1 cellular context compared by ENCODE assay signal in the genomic region with DNA sequence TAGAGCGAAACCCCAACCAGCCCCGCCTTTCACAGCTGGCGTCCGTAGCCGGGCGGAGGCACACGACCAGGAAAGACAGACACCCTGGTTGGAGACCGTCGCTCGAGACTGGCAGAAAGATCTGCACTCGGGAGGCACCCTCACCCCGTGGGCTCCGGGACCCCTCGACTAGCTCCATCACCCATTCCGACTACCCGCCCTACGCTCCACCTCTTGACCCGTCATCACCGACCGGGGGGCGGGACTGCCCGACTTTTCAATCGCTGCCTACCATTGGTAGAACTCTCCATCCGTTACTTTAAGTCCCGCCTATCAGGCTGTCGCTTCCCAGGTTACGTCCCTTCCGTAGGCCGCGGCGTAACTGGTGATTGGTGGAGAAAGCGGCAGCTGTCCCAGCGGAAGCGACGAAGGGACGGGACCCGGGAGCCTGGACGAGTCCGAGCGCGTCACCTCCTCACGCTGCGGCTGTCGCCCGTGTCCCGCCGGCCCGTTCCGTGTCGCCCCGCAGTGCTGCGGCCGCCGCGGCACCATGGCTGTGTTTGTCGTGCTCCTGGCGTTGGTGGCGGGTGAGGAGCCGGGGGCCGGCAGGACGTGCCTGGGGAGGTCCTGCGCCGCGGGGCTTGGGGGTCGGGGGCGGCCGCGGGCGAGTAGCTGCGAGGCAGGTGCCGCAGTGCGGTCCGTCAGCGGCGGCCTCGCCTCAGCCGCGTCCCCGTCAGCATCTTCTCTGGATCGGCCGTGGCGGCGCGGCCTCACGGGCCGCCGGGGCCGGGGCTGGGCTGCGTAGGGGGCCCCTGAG.
TF ChIP-seq lines count a peak whose summit lies in the region.

Gene ATP6AP2 (plus strand): TSS at position 434 of the 796 bp plus-strand sequence. CDS start 96 bp downstream, at position 530.

TF ChIP-seq in GM12878, 131 proteins besides CTCF, POLR2A, EP300 and RAD21 (continued from another document and continues in another):
- TF ChIP-seq E4F1 (IDR thresholded peaks at IDR 0.05; ENCODE audit: borderline replicate concordance, partially characterized antibody) = no peak
- TF ChIP-seq ATF3 (IDR thresholded peaks at IDR 0.05; ENCODE audit: borderline replicate concordance, extremely low read depth, low read depth, low read length) = no peak
- no peak for TF ChIP-seq IKZF2 (IDR thresholded peaks at IDR 0.05)
- TF ChIP-seq NFYA (IDR thresholded peaks at IDR 0.05; ENCODE audit: borderline replicate concordance, low read depth, low read length) = no peak
- no peak for TF ChIP-seq ETV6 (conservative IDR thresholded peaks at IDR 0.05 in 1 of 2, IDR thresholded peaks at IDR 0.05 in 1 of 2; ENCODE audit: borderline replicate concordance in 1 of 2, low read depth in 1 of 2)
- TF ChIP-seq RAD51 (IDR thresholded peaks at IDR 0.05) = no peak
- TF ChIP-seq SPI1 (IDR thresholded peaks at IDR 0.05; ENCODE audit: borderline replicate concordance, insufficient read depth, low read depth, low read length) = no peak
- TF ChIP-seq EZH2 (IDR thresholded peaks at IDR 0.05; ENCODE audit: borderline replicate concordance, control insufficient read depth, low read depth, low read length) = no peak
- 0 out of 2 replicates have a peak, but pooled peaks have one; percentile 20 for TF ChIP-seq HDGF (IDR thresholded peaks at IDR 0.05)
- TF ChIP-seq, protein P1, sequence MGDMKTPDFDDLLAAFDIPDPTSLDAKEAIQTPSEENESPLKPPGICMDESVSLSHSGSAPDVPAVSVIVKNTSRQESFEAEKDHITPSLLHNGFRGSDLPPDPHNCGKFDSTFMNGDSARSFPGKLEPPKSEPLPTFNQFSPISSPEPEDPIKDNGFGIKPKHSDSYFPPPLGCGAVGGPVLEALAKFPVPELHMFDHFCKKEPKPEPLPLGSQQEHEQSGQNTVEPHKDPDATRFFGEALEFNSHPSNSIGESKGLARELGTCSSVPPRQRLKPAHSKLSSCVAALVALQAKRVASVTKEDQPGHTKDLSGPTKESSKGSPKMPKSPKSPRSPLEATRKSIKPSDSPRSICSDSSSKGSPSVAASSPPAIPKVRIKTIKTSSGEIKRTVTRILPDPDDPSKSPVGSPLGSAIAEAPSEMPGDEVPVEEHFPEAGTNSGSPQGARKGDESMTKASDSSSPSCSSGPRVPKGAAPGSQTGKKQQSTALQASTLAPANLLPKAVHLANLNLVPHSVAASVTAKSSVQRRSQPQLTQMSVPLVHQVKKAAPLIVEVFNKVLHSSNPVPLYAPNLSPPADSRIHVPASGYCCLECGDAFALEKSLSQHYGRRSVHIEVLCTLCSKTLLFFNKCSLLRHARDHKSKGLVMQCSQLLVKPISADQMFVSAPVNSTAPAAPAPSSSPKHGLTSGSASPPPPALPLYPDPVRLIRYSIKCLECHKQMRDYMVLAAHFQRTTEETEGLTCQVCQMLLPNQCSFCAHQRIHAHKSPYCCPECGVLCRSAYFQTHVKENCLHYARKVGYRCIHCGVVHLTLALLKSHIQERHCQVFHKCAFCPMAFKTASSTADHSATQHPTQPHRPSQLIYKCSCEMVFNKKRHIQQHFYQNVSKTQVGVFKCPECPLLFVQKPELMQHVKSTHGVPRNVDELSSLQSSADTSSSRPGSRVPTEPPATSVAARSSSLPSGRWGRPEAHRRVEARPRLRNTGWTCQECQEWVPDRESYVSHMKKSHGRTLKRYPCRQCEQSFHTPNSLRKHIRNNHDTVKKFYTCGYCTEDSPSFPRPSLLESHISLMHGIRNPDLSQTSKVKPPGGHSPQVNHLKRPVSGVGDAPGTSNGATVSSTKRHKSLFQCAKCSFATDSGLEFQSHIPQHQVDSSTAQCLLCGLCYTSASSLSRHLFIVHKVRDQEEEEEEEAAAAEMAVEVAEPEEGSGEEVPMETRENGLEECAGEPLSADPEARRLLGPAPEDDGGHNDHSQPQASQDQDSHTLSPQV (IDR thresholded peaks at IDR 0.05) = no peak
- TF ChIP-seq POLR2AphosphoS2 (IDR thresholded peaks at IDR 0.05; ENCODE audit: low read depth, low read length) = peak; percentile 45; the same call in 1 of the 2 replicates
- TF ChIP-seq CBX3 (IDR thresholded peaks at IDR 0.05; ENCODE audit: borderline replicate concordance, low read depth) = no peak
- TF ChIP-seq, protein P2, sequence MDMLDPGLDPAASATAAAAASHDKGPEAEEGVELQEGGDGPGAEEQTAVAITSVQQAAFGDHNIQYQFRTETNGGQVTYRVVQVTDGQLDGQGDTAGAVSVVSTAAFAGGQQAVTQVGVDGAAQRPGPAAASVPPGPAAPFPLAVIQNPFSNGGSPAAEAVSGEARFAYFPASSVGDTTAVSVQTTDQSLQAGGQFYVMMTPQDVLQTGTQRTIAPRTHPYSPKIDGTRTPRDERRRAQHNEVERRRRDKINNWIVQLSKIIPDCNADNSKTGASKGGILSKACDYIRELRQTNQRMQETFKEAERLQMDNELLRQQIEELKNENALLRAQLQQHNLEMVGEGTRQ (IDR thresholded peaks at IDR 0.05; ENCODE audit: borderline replicate concordance, low read depth, low read length) = no peak; the same call in 1 of the 2 replicates
- peak; percentile 80; the same call in 1 of the 2 replicates for TF ChIP-seq DPF2 (IDR thresholded peaks at IDR 0.05)
- TF ChIP-seq MEF2B (IDR thresholded peaks at IDR 0.05; ENCODE audit: partially characterized antibody, poor library complexity, severe bottlenecking) = no peak
- TF ChIP-seq SMC3 (IDR thresholded peaks at IDR 0.05; ENCODE audit: borderline replicate concordance, low read length) = no peak
- TF ChIP-seq KAT2A (conservative IDR thresholded peaks at IDR 0.05; ENCODE audit: control insufficient read depth, low read depth, low read length) = no peak
- TF ChIP-seq USF1 (IDR thresholded peaks at IDR 0.05; ENCODE audit: borderline replicate concordance, extremely low read length, insufficient read depth, low read depth, low read length) = no peak
- TF ChIP-seq BACH1 (IDR thresholded peaks at IDR 0.05; ENCODE audit: borderline replicate concordance) = no peak
- no peak for TF ChIP-seq KLF5 (IDR thresholded peaks at IDR 0.05; ENCODE audit: partially characterized antibody)
- TF ChIP-seq HDAC6 (IDR thresholded peaks at IDR 0.05; ENCODE audit: unreplicated experiment) = no peak
- TF ChIP-seq PAX5 (IDR thresholded peaks at IDR 0.05; ENCODE audit: borderline replicate concordance, low read depth, low read length) = no peak
- TF ChIP-seq NR2C1 (IDR thresholded peaks at IDR 0.05) = peak; percentile 52; the same call in 1 of the 2 replicates
- TF ChIP-seq JUND (IDR thresholded peaks at IDR 0.05; ENCODE audit: low read depth, low read length) = no peak
- TF ChIP-seq, protein P3, sequence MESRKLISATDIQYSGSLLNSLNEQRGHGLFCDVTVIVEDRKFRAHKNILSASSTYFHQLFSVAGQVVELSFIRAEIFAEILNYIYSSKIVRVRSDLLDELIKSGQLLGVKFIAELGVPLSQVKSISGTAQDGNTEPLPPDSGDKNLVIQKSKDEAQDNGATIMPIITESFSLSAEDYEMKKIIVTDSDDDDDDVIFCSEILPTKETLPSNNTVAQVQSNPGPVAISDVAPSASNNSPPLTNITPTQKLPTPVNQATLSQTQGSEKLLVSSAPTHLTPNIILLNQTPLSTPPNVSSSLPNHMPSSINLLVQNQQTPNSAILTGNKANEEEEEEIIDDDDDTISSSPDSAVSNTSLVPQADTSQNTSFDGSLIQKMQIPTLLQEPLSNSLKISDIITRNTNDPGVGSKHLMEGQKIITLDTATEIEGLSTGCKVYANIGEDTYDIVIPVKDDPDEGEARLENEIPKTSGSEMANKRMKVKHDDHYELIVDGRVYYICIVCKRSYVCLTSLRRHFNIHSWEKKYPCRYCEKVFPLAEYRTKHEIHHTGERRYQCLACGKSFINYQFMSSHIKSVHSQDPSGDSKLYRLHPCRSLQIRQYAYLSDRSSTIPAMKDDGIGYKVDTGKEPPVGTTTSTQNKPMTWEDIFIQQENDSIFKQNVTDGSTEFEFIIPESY (IDR thresholded peaks at IDR 0.05) = no peak
- no peak for TF ChIP-seq PML (IDR thresholded peaks at IDR 0.05; ENCODE audit: low read length)
- 0 out of 2 replicates have a peak, but pooled peaks have one; percentile 16 for TF ChIP-seq TCF12 (IDR thresholded peaks at IDR 0.05; ENCODE audit: low read depth, low read length)
- TF ChIP-seq SRF (IDR thresholded peaks at IDR 0.05; ENCODE audit: low read depth in 2 of 2, low read length in 2 of 2) = no peak
- TF ChIP-seq BRCA1 (IDR thresholded peaks at IDR 0.05; ENCODE audit: low read depth, low read length) = no peak
- TF ChIP-seq GATAD2B (conservative IDR thresholded peaks at IDR 0.05; ENCODE audit: low read depth) = no peak
- TF ChIP-seq GABPA (IDR thresholded peaks at IDR 0.05; ENCODE audit: low read depth) = peak; percentile 81
- TF ChIP-seq, protein P4, sequence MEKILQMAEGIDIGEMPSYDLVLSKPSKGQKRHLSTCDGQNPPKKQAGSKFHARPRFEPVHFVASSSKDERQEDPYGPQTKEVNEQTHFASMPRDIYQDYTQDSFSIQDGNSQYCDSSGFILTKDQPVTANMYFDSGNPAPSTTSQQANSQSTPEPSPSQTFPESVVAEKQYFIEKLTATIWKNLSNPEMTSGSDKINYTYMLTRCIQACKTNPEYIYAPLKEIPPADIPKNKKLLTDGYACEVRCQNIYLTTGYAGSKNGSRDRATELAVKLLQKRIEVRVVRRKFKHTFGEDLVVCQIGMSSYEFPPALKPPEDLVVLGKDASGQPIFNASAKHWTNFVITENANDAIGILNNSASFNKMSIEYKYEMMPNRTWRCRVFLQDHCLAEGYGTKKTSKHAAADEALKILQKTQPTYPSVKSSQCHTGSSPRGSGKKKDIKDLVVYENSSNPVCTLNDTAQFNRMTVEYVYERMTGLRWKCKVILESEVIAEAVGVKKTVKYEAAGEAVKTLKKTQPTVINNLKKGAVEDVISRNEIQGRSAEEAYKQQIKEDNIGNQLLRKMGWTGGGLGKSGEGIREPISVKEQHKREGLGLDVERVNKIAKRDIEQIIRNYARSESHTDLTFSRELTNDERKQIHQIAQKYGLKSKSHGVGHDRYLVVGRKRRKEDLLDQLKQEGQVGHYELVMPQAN (conservative IDR thresholded peaks at IDR 0.05) = peak; percentile 31; the same call in 1 of the 2 replicates
- no peak for TF ChIP-seq FOXM1 (IDR thresholded peaks at IDR 0.05; ENCODE audit: low read depth, low read length)
- no peak for TF ChIP-seq SREBF2 (IDR thresholded peaks at IDR 0.05; ENCODE audit: low read length)
- TF ChIP-seq TCF7 (IDR thresholded peaks at IDR 0.05; ENCODE audit: borderline replicate concordance) = no peak
- TF ChIP-seq, protein P5, sequence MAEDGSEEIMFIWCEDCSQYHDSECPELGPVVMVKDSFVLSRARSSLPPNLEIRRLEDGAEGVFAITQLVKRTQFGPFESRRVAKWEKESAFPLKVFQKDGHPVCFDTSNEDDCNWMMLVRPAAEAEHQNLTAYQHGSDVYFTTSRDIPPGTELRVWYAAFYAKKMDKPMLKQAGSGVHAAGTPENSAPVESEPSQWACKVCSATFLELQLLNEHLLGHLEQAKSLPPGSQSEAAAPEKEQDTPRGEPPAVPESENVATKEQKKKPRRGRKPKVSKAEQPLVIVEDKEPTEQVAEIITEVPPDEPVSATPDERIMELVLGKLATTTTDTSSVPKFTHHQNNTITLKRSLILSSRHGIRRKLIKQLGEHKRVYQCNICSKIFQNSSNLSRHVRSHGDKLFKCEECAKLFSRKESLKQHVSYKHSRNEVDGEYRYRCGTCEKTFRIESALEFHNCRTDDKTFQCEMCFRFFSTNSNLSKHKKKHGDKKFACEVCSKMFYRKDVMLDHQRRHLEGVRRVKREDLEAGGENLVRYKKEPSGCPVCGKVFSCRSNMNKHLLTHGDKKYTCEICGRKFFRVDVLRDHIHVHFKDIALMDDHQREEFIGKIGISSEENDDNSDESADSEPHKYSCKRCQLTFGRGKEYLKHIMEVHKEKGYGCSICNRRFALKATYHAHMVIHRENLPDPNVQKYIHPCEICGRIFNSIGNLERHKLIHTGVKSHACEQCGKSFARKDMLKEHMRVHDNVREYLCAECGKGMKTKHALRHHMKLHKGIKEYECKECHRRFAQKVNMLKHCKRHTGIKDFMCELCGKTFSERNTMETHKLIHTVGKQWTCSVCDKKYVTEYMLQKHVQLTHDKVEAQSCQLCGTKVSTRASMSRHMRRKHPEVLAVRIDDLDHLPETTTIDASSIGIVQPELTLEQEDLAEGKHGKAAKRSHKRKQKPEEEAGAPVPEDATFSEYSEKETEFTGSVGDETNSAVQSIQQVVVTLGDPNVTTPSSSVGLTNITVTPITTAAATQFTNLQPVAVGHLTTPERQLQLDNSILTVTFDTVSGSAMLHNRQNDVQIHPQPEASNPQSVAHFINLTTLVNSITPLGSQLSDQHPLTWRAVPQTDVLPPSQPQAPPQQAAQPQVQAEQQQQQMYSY (CRISPR knock-in tag; IDR thresholded peaks at IDR 0.05) = no peak
- TF ChIP-seq, protein P6, sequence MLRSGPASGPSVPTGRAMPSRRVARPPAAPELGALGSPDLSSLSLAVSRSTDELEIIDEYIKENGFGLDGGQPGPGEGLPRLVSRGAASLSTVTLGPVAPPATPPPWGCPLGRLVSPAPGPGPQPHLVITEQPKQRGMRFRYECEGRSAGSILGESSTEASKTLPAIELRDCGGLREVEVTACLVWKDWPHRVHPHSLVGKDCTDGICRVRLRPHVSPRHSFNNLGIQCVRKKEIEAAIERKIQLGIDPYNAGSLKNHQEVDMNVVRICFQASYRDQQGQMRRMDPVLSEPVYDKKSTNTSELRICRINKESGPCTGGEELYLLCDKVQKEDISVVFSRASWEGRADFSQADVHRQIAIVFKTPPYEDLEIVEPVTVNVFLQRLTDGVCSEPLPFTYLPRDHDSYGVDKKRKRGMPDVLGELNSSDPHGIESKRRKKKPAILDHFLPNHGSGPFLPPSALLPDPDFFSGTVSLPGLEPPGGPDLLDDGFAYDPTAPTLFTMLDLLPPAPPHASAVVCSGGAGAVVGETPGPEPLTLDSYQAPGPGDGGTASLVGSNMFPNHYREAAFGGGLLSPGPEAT (IDR thresholded peaks at IDR 0.05; ENCODE audit: low read depth) = no peak
